ENCODE assay signal across 8 cellular contexts in the genomic region with DNA sequence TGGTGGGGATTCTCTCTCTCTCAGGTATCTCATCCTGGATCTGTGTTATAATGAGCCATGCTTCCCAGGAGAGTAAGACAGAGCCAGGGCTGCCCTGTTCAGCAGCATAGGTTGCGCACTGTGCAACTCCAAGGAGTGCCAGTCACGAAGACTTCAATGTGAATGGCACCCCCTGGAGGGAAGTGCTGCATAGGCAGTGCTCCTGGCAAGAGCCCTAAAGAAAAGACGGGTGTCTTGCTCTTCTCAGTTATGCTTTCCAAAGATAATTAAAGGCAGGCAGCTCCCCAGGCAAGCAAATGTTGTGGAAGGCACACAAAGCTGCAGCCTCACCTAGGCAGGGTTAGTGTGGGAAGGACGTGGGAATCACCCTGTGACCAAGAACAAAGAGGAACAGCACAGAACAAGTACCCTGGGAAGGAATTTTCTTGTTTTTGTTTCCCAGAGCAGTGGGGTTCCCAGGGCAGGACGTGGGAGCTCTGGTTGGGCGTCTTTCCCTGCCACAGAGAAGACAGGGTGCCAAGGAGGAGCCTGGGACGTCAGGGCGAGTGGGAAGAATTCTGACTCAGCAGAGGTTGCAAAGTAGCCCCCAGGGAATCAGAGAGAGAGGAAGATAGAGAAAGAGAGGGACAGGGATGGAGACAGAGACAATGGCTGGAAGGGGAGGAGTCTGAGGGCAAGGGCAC.
DNase-seq lines count a peak whose midpoint lies in the region; TF ChIP-seq lines count a peak whose summit lies in the region.

No MANE protein-coding gene starts in this region.

- H3K27ac Mint-ChIP-seq in brain = peak overlapping the region; percentile 44 to 97 (median 89)

- peaks cover 82% of the 10 kb centered on the region for H3K4me1 Mint-ChIP-seq in brain

- TF ChIP-seq CTCF in NB4 (IDR thresholded peaks at IDR 0.05; ENCODE audit: low read depth, low read length) (peak; percentile 59), brain (conservative IDR thresholded peaks at IDR 0.05) (no peak)

- H3K27me3 Mint-ChIP-seq in brain = no peaks in the 10 kb centered on the region

- no peak for TF ChIP-seq POLR2A in NB4 (IDR thresholded peaks at IDR 0.05; ENCODE audit: extremely low read depth, insufficient read length)

- H3K36me3 Mint-ChIP-seq in brain = peaks cover 5% of the 10 kb centered on the region

- H3K4me3 Mint-ChIP-seq in brain = no peak overlapping the region

- peak; percentile 51 for DNase-seq in NCI-H82 (lab: John Stamatoyannopoulos, UW)
- no peak for DNase-seq in NCI-H82 treated with DMSO at 0.1 percent for 48 hours (lab: John Stamatoyannopoulos, UW; ENCODE audit: unreplicated experiment)
- peak; percentile 68 for DNase-seq in NB4 (ENCODE audit: low read depth)
- peak; percentile 14 for DNase-seq in renal cortical epithelial cell (ENCODE audit: low read depth)
- no peak for DNase-seq in COLO668 (lab: John Stamatoyannopoulos, UW; ENCODE audit: unreplicated experiment)
- DNase-seq in cerebellum (ENCODE audit: low spot score) = no peak
- DNase-seq in midbrain (lab: John Stamatoyannopoulos, UW) = no peak

- H3K9me3 Mint-ChIP-seq in brain = no peaks in the 10 kb centered on the region

- no peak overlapping the region for H3K4me3 ChIP-seq in NB4 (ENCODE audit: low read depth, low read length)

Comparison
In these comparisons a context has a peak if more than half of its experiments do, and no peak if none do; other contexts are left out.
1. DNase-seq: peak in NCI-H82 (single experiment), NB4 (single experiment) and renal cortical epithelial cell (single experiment); none in NCI-H82 treated with DMSO at 0.1 percent for 48 hours (single experiment), COLO668 (single experiment), cerebellum (single experiment) and midbrain (single experiment).